ENCODE assay signal across 32 cellular contexts in the genomic region with DNA sequence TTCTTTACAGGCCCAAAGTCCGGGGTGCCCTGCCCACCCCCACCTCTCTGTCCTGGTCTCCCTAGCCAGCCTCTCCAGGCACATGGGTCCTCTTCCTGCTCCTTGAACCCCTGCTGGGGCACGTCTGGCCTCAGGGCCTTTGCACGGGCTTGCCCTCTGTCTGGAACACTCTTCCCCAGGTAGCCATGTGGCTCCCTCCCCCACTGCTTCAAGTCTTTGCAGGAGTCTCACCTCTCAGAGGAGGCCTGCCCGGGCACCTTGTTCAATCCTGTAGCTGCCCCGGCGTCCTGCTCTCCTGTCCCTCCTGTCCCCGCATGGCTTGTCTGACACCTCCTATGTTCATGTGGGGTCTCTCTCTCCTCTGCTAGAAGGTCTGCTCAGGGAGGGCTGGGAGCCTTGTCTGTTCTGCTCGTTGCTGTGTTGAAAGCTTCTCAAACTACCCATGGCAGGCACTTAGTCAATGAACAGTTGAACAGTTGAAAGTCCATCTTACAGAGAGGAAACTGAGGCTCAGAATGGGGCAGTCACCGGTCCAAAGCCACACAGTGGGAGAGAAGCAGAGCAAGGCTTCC.
DNase-seq lines count a peak whose midpoint lies in the region; ATAC-seq, FAIRE-seq and TF ChIP-seq lines count a peak whose summit lies in the region.
"Had no signal": no experiment of that assay in that cellular context is flagged by ENCODE, and none has a peak within 500 bp of the region (broad histone marks: within the 10 kb centered on the region; RNA-seq: fewer than 3 reads in every experiment).

No MANE protein-coding gene starts in this region.

- no peak overlapping the region for H3K27ac ChIP-seq in right lobe of liver
- no peak overlapping the region for H3K27ac ChIP-seq in sigmoid colon
- H3K27ac ChIP-seq: brain microvascular endothelial cell, GM23248, left lung, RWPE1, SK-N-MC had no signal

- DNase-seq in activated T-cell treated with anti-CD3 and anti-CD28 coated beads, Interleukin-2, amount 50 U/mL, for 24 hours, result peak; percentile 21
- no peak for DNase-seq in activated T-cell treated with anti-CD3 and anti-CD28 coated beads, Interleukin-2, amount 50 U/mL, for 72 hours
- DNase-seq in bronchial epithelial cell (ENCODE audit: low read depth) (peak; percentile 12), right lobe of liver (peak; percentile 8 to 38 (median 22)), sigmoid colon (peak; percentile 47)
- no peak for DNase-seq in stimulated activated CD4-positive, alpha-beta T cell treated with anti-CD3 and anti-CD28 coated beads, Interleukin-2, amount 100 ng/mL, for 24 hours
- DNase-seq: activated CD4-positive, alpha-beta memory T cell treated with anti-CD3 and anti-CD28 coated beads for 36 hours; amygdala; brain microvascular endothelial cell; DND-41; GF-D8; GM23248; immature natural killer cell; NCI-H1092; NCI-H187; small intestine; stimulated activated naive CD4-positive, alpha-beta T cell treated with Interleukin-2 at 50 U/mL for 16 hours had no signal

- no peak overlapping the region for H3K4me3 Mint-ChIP-seq in activated T-cell treated with anti-CD3 and anti-CD28 coated beads, Interleukin-2, amount 50 U/mL, for 24 hours
- H3K4me3 Mint-ChIP-seq in activated T-cell treated with anti-CD3 and anti-CD28 coated beads, Interleukin-2, amount 50 U/mL, for 72 hours, result no peak overlapping the region
- H3K4me3 Mint-ChIP-seq: activated CD4-positive, alpha-beta memory T cell treated with anti-CD3 and anti-CD28 coated beads for 36 hours; CD4-positive, alpha-beta T cell; immature natural killer cell; mesothelial cell of epicardium; T-helper 1 cell treated with Interleukin-12 subunit alpha and Interleukin-12 subunit beta and Interleukin-4 antibody, amounts not matched to agents 30 μg/mL and 1 μg/mL, for 36 hours had no signal

- no peaks in the 10 kb centered on the region for H3K36me3 Mint-ChIP-seq in activated T-cell treated with anti-CD3 and anti-CD28 coated beads, Interleukin-2, amount 50 U/mL, for 24 hours (ENCODE audit: low read depth)
- H3K36me3 Mint-ChIP-seq in activated T-cell treated with anti-CD3 and anti-CD28 coated beads, Interleukin-2, amount 50 U/mL, for 72 hours (ENCODE audit: insufficient read depth in 2 of 2), result no peaks in the 10 kb centered on the region
- H3K36me3 Mint-ChIP-seq: activated CD4-positive, alpha-beta memory T cell treated with anti-CD3 and anti-CD28 coated beads for 36 hours; activated naive CD4-positive, alpha-beta T cell treated with anti-CD3 and anti-CD28 coated beads, Interleukin-2, amount 50 U/mL, for 72 hours; immature natural killer cell; mesothelial cell of epicardium had no signal

- H3K27me3 ChIP-seq in bronchial epithelial cell (ENCODE audit: control insufficient read depth, insufficient read depth, low read length) (no peaks in the 10 kb centered on the region), right lobe of liver (no peaks in the 10 kb centered on the region), sigmoid colon (no peaks in the 10 kb centered on the region)
- H3K27me3 ChIP-seq: brain microvascular endothelial cell had no signal

- no peak overlapping the region for H3K27ac Mint-ChIP-seq in activated T-cell treated with anti-CD3 and anti-CD28 coated beads, Interleukin-2, amount 50 U/mL, for 24 hours
- H3K27ac Mint-ChIP-seq in activated T-cell treated with anti-CD3 and anti-CD28 coated beads, Interleukin-2, amount 50 U/mL, for 72 hours, result no peak overlapping the region
- H3K27ac Mint-ChIP-seq: activated CD4-positive, alpha-beta memory T cell treated with anti-CD3 and anti-CD28 coated beads for 36 hours; activated naive CD4-positive, alpha-beta T cell treated with anti-CD3 and anti-CD28 coated beads, Interleukin-2, amount 50 U/mL, for 72 hours; activated T-helper 2 cell treated with anti-CD3 and anti-CD28 coated beads, Interferon-gamma antibody, Interleukin-2, Interleukin-4, amounts not matched to agents 10 μg/mL and 5 μg/mL and 100 μg/mL, durations not matched to agents 14 hours and 24 hours and 36 hours; CD4-positive, alpha-beta T cell; immature natural killer cell; mesothelial cell of epicardium; T-helper 1 cell treated with Interleukin-12 subunit alpha and Interleukin-12 subunit beta and Interleukin-4 antibody, amounts not matched to agents 30 μg/mL and 1 μg/mL, for 36 hours had no signal

- FAIRE-seq in bronchial epithelial cell (lab: Jason Lieb, UNC), result no peak
- FAIRE-seq: A204.1, D721Med, endothelial cell of umbilical vein, HTR-8/SVneo, K562, small intestine had no signal

- H3K4me3 ChIP-seq in bronchial epithelial cell (ENCODE audit: low read depth, low read length), result no peak overlapping the region
- no peak overlapping the region for H3K4me3 ChIP-seq in right lobe of liver
- H3K4me3 ChIP-seq in sigmoid colon, result no peak overlapping the region
- H3K4me3 ChIP-seq: GM23248, K562, left lung, SK-N-MC had no signal

- no peaks in the 10 kb centered on the region for H3K36me3 ChIP-seq in bronchial epithelial cell (ENCODE audit: control insufficient read depth, insufficient read depth, low read length)
- H3K36me3 ChIP-seq in right lobe of liver, result no peaks in the 10 kb centered on the region
- no peaks in the 10 kb centered on the region for H3K36me3 ChIP-seq in sigmoid colon
- H3K36me3 ChIP-seq: brain microvascular endothelial cell, left lung had no signal

- intact Hi-C loops in right lobe of liver (cut with DNase I) (no loop called here), sigmoid colon (cut with DNase I) (no loop called here)

- TF ChIP-seq CTCF in bronchial epithelial cell (IDR thresholded peaks at IDR 0.05; ENCODE audit: insufficient read depth, low read length, severe bottlenecking) (no peak), right lobe of liver (IDR thresholded peaks at IDR 0.05) (no peak), sigmoid colon (IDR thresholded peaks at IDR 0.05) (no peak)

- H3K9me3 Mint-ChIP-seq in activated T-cell treated with anti-CD3 and anti-CD28 coated beads, Interleukin-2, amount 50 U/mL, for 24 hours, result no peaks in the 10 kb centered on the region
- H3K9me3 Mint-ChIP-seq in activated T-cell treated with anti-CD3 and anti-CD28 coated beads, Interleukin-2, amount 50 U/mL, for 72 hours, result peaks cover 3 to 5% of the 10 kb centered on the region in 2 donors
- H3K9me3 Mint-ChIP-seq: activated CD4-positive, alpha-beta memory T cell treated with anti-CD3 and anti-CD28 coated beads for 36 hours; activated T-helper 2 cell treated with anti-CD3 and anti-CD28 coated beads, Interferon-gamma antibody, Interleukin-2, Interleukin-4, amounts not matched to agents 10 μg/mL and 5 μg/mL and 100 μg/mL, durations not matched to agents 14 hours and 24 hours and 36 hours; immature natural killer cell; mesothelial cell of epicardium; T-helper 1 cell treated with Interleukin-12 subunit alpha and Interleukin-12 subunit beta and Interleukin-4 antibody, amounts not matched to agents 30 μg/mL and 1 μg/mL, for 36 hours had no signal

- H3K9me3 ChIP-seq in right lobe of liver (no peaks in the 10 kb centered on the region), sigmoid colon (no peaks in the 10 kb centered on the region)
- H3K9me3 ChIP-seq: left lung had no signal

- TF ChIP-seq POLR2A in right lobe of liver (IDR thresholded peaks at IDR 0.05), result no peak
- no peak for TF ChIP-seq POLR2A in sigmoid colon (IDR thresholded peaks at IDR 0.05)

- H3K4me1 Mint-ChIP-seq in activated T-cell treated with anti-CD3 and anti-CD28 coated beads, Interleukin-2, amount 50 U/mL, for 24 hours (ENCODE audit: low read depth), result no peaks in the 10 kb centered on the region
- H3K4me1 Mint-ChIP-seq in activated T-cell treated with anti-CD3 and anti-CD28 coated beads, Interleukin-2, amount 50 U/mL, for 72 hours (ENCODE audit: low read depth), result no peaks in the 10 kb centered on the region
- H3K4me1 Mint-ChIP-seq: immature natural killer cell had no signal

- H3K4me1 ChIP-seq in right lobe of liver, result no peaks in the 10 kb centered on the region
- no peaks in the 10 kb centered on the region for H3K4me1 ChIP-seq in sigmoid colon
- H3K4me1 ChIP-seq: left lung had no signal

- WGBS in right lobe of liver (ENCODE audit: insufficient coverage, low coverage, low lambda C conversion rate, missing lambda C conversion rate), result 76% methylated on average over 4 of the region's 9 CpGs
- 81 to 88% methylated on average over 9 of the region's 9 CpGs for WGBS in sigmoid colon, 2 donors

- peaks cover 4% of the 10 kb centered on the region for H3K27me3 Mint-ChIP-seq in activated T-cell treated with anti-CD3 and anti-CD28 coated beads, Interleukin-2, amount 50 U/mL, for 24 hours
- no peaks in the 10 kb centered on the region for H3K27me3 Mint-ChIP-seq in activated T-cell treated with anti-CD3 and anti-CD28 coated beads, Interleukin-2, amount 50 U/mL, for 72 hours (ENCODE audit: low read depth)

- ATAC-seq in activated T-cell treated with anti-CD3 and anti-CD28 coated beads, Interleukin-2, amount 50 U/mL, for 72 hours (replicated peaks in 1 of 2), result no peak
- ATAC-seq in right lobe of liver (no peak), HG03571 (IDR thresholded peaks at IDR 0.05; ENCODE audit: unreplicated experiment) (no peak), GM18519 (IDR thresholded peaks at IDR 0.05; ENCODE audit: low FRiP score, unreplicated experiment) (no peak)
- ATAC-seq: activated naive CD4-positive, alpha-beta T cell treated with anti-CD3 and anti-CD28 coated beads, Interleukin-2, amount 50 U/mL, for 72 hours; K562; left lung had no signal

- TF ChIP-seq EP300 in sigmoid colon (IDR thresholded peaks at IDR 0.05), result no peak

Comparison
In these comparisons a context has a peak if more than half of its experiments do, and no peak if none do; other contexts are left out.
1. DNase-seq: peak in activated T-cell treated with anti-CD3 and anti-CD28 coated beads, Interleukin-2, amount 50 U/mL, for 24 hours (single experiment), bronchial epithelial cell (single experiment), right lobe of liver (3 of 3) and sigmoid colon (single experiment); none in activated T-cell treated with anti-CD3 and anti-CD28 coated beads, Interleukin-2, amount 50 U/mL, for 72 hours (0 of 2) and stimulated activated CD4-positive, alpha-beta T cell treated with anti-CD3 and anti-CD28 coated beads, Interleukin-2, amount 100 ng/mL, for 24 hours (0 of 2).